ENCODE assay signal across 8 cellular contexts in the genomic region with DNA sequence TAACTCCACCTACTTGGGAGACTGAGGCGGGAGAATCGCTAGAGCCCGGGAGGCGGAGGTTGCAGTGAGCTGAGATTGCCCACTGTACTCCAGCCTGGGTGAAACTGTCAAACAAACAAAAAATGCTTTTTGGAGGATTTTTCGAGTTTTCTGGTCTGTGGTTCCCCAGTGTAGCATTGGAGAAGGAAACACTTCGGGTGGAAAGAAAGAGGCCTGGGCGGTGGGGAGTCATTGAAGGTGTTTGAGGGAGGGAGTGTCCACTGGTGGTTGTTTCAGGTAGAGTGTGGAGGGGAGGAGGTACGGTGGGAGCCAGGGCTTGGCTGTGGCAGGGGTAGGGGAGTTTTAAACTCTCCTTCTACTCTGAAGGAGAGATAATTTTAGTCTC. TPM values are rescaled to one million over a fixed set of nuclear protein-coding genes. Genes with fewer than 3 reads are reported as not detected.
DNase-seq lines count a peak whose midpoint lies in the region; ATAC-seq and TF ChIP-seq lines count a peak whose summit lies in the region.

No MANE protein-coding gene starts in this region.

- CTCF ChIA-PET in activated CD4-positive, alpha-beta T cell treated with anti-CD3 and anti-CD28 coated beads for 36 hours (lab: Charles Lee): interaction anchor here (0.7 to 1.6 kb wide), 2 partner anchors 9 to 255 kb away, joined by 3 to 4 read pairs; no protein-coding TSS in a partner anchor

- peak overlapping the region; percentile 91 for H3K27ac Mint-ChIP-seq in activated CD4-positive, alpha-beta T cell treated with anti-CD3 and anti-CD28 coated beads for 36 hours
- peak overlapping the region; percentile 91 for H3K27ac Mint-ChIP-seq in activated naive CD8-positive, alpha-beta T cell treated with anti-CD3 and anti-CD28 coated beads, Interleukin-2, amount 50 U/mL, for 24 hours

- no peaks in the 10 kb centered on the region for H3K27me3 Mint-ChIP-seq in activated CD4-positive, alpha-beta T cell treated with anti-CD3 and anti-CD28 coated beads for 36 hours
- H3K27me3 Mint-ChIP-seq in activated naive CD8-positive, alpha-beta T cell treated with anti-CD3 and anti-CD28 coated beads, Interleukin-2, amount 50 U/mL, for 24 hours: peaks cover 2% of the 10 kb centered on the region

- peaks cover 58% of the 10 kb centered on the region for H3K4me1 Mint-ChIP-seq in activated CD4-positive, alpha-beta T cell treated with anti-CD3 and anti-CD28 coated beads for 36 hours
- H3K4me1 Mint-ChIP-seq in activated naive CD8-positive, alpha-beta T cell treated with anti-CD3 and anti-CD28 coated beads, Interleukin-2, amount 50 U/mL, for 24 hours: peaks cover 74% of the 10 kb centered on the region

- H3K36me3 Mint-ChIP-seq in activated CD4-positive, alpha-beta T cell treated with anti-CD3 and anti-CD28 coated beads for 36 hours (ENCODE audit: low read depth): peaks cover 29% of the 10 kb centered on the region
- peaks cover 19% of the 10 kb centered on the region for H3K36me3 Mint-ChIP-seq in activated naive CD8-positive, alpha-beta T cell treated with anti-CD3 and anti-CD28 coated beads, Interleukin-2, amount 50 U/mL, for 24 hours (ENCODE audit: low read depth)

- H3K9me3 Mint-ChIP-seq in activated CD4-positive, alpha-beta T cell treated with anti-CD3 and anti-CD28 coated beads for 36 hours (ENCODE audit: low read depth): no peaks in the 10 kb centered on the region
- H3K9me3 Mint-ChIP-seq in activated naive CD8-positive, alpha-beta T cell treated with anti-CD3 and anti-CD28 coated beads, Interleukin-2, amount 50 U/mL, for 24 hours: peaks cover 4% of the 10 kb centered on the region

- POLR2A ChIA-PET in activated CD4-positive, alpha-beta T cell treated with anti-CD3 and anti-CD28 coated beads for 36 hours (lab: Charles Lee): interaction anchor here (0.6 to 1.6 kb wide), 3 partner anchors 42 to 1467 kb away, joined by 3 to 7 read pairs (median 4); a partner anchor contains a TSS

- peak overlapping the region; percentile 91 for H3K27ac ChIP-seq in substantia nigra (ENCODE audit: low read depth, low read length, poor library complexity, severe bottlenecking)

- H3K4me3 ChIP-seq in kidney epithelial cell (ENCODE audit: low read depth, low read length): peak overlapping the region; percentile 73

- no peaks in the 10 kb centered on the region for H3K27me3 ChIP-seq in kidney epithelial cell (ENCODE audit: control insufficient read depth, insufficient read depth, low read length)

- DNase-seq in activated CD4-positive, alpha-beta T cell treated with anti-CD3 and anti-CD28 coated beads for 36 hours: no peak
- DNase-seq in activated CD4-positive, alpha-beta T cell treated with anti-CD3 and anti-CD28 coated beads, Interleukin-2, amount 50 U/mL, for 48 hours: no peak
- no peak for DNase-seq in activated naive CD8-positive, alpha-beta T cell treated with anti-CD3 and anti-CD28 coated beads, Interleukin-2, amount 50 U/mL, for 24 hours
- DNase-seq in kidney epithelial cell (ENCODE audit: low read depth) (no peak), substantia nigra (lab: John Stamatoyannopoulos, UW) (no peak), NCI-H1417 (lab: John Stamatoyannopoulos, UW) (no peak), ureter (ENCODE audit: low spot score) (no peak), cerebellar nuclear complex (lab: John Stamatoyannopoulos, UW) (no peak)

- H3K4me3 Mint-ChIP-seq in activated CD4-positive, alpha-beta T cell treated with anti-CD3 and anti-CD28 coated beads for 36 hours: peak overlapping the region; percentile 98
- H3K4me3 Mint-ChIP-seq in activated naive CD8-positive, alpha-beta T cell treated with anti-CD3 and anti-CD28 coated beads, Interleukin-2, amount 50 U/mL, for 24 hours: peak overlapping the region; percentile 87

- TF ChIP-seq CTCF in kidney epithelial cell (IDR thresholded peaks at IDR 0.05; ENCODE audit: insufficient read depth, low read length, poor library complexity, severe bottlenecking): no peak

- intact Hi-C loops in activated CD4-positive, alpha-beta T cell treated with anti-CD3 and anti-CD28 coated beads for 36 hours (cut with DNase I, micrococcal nuclease): loop anchor here (1.0 to 10.0 kb wide), 11 partner anchors 43 to 833 kb away; a partner anchor contains a TSS

- H3K36me3 ChIP-seq in kidney epithelial cell (ENCODE audit: control insufficient read depth, insufficient read depth, low read length): no peaks in the 10 kb centered on the region

- ATAC-seq in activated CD4-positive, alpha-beta T cell treated with anti-CD3 and anti-CD28 coated beads for 36 hours: no peak
- no peak for ATAC-seq in activated naive CD8-positive, alpha-beta T cell treated with anti-CD3 and anti-CD28 coated beads, Interleukin-2, amount 50 U/mL, for 24 hours

RNA-seq across cellular contexts. Expression of a gene that starts 1.2 kb away (rescaled TPM):
- 100 to 1,000 TPM; 334 to 366 TPM for total RNA-seq in activated CD4-positive, alpha-beta T cell treated with anti-CD3 and anti-CD28 coated beads for 36 hours
- total RNA-seq in kidney epithelial cell (111 and 141 TPM in 2 replicates), ureter (221 TPM)

RNA-seq across cellular contexts. Expression of a gene that starts 41.7 kb away (rescaled TPM):
- total RNA-seq in activated CD4-positive, alpha-beta T cell treated with anti-CD3 and anti-CD28 coated beads for 36 hours: 1 to 10 TPM; 4.7 to 4.9 TPM
- total RNA-seq in kidney epithelial cell: 14.4 and 19.1 TPM in 2 replicates
- 25.5 TPM for total RNA-seq in ureter

RNA-seq across cellular contexts. Expression of a gene that starts 41.8 kb away (rescaled TPM):
- total RNA-seq in activated CD4-positive, alpha-beta T cell treated with anti-CD3 and anti-CD28 coated beads for 36 hours: 10 to 100 TPM; 20.2 to 22.7 TPM
- total RNA-seq in kidney epithelial cell (22.7 and 26.4 TPM in 2 replicates), ureter (64.1 TPM)
